8 cellular contexts compared by ENCODE assay signal in the genomic region with DNA sequence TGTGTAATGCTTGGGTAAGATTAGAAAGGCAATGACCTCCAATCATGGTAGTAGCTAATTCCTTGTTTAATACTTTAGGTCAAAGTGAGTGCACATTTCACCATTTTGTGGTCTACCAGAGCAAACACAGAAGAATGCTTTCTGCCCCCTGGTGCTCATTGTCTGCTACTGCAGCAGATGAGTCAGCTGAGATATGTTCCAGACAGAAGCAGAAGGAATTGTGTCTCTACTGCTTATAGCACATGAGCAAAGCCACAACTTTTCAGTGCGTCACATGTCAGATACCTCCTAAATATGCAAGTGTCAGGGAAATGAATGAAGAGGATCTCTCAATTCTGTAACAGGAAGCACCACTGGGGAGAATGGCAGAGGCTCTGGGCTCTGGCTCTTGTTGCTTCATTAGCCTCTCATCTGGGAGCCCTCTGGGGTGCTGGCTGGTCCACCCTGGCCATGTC.
DNase-seq lines count a peak whose midpoint lies in the region; ATAC-seq and TF ChIP-seq lines count a peak whose summit lies in the region.

No MANE protein-coding gene starts in this region.

- DNase-seq in DMS 273 treated with DMSO at 0.1 percent for 48 hours (lab: John Stamatoyannopoulos, UW): peak; percentile 8
- peak; percentile 86 for DNase-seq in KBM-7
- peak; percentile 64 to 71 for DNase-seq in SHP77 (lab: John Stamatoyannopoulos, UW)
- peak; percentile 64 for DNase-seq in activated T-helper 9 cell treated with anti-CD3 and anti-CD28 coated beads, Interleukin-2, amount 50 U/mL, for 16 hours (ENCODE audit: low read depth)
- peak; percentile 89 to 93 for DNase-seq in foreskin keratinocyte
- DNase-seq in omental fat pad (ENCODE audit: low spot score): peak; percentile 53

- H3K27ac ChIP-seq in foreskin keratinocyte (peak overlapping the region; percentile 95), temporal lobe (ENCODE audit: low read depth, low read length) (peak overlapping the region; percentile 60)

- peak; percentile 98 for TF ChIP-seq CTCF in foreskin keratinocyte (conservative IDR thresholded peaks at IDR 0.05)
- TF ChIP-seq CTCF in omental fat pad (IDR thresholded peaks at IDR 0.05): peak in 2 of 3 donors; percentile 92 to 94

- no peaks in the 10 kb centered on the region for H3K27me3 ChIP-seq in foreskin keratinocyte

- peaks cover 31% of the 10 kb centered on the region for H3K4me1 ChIP-seq in foreskin keratinocyte

- ATAC-seq in GM21528 (IDR thresholded peaks at IDR 0.05; ENCODE audit: low FRiP score, unreplicated experiment) (peak; percentile 83), foreskin keratinocyte (peak; percentile 70), omental fat pad (ENCODE audit: low FRiP score) (peak; percentile 88)

- in situ Hi-C loops in KBM-7 (cut with MboI; ENCODE audit: low pct_unique_long_range_greater_than_20kb, low sequenced_read_pairs): loop anchor here (25.0 kb wide), 1 partner anchor 479 kb away; no protein-coding TSS in a partner anchor

Comparison
In these comparisons a context has a peak if more than half of its experiments do, and no peak if none do; other contexts are left out.
1. Peak in every context shown above with its lines: DNase-seq, ATAC-seq and H3K27ac ChIP-seq.
2. DNase-seq: peak in every context shown above with its lines; median percentile 91 in foreskin keratinocyte; 86 in KBM-7; 68 in SHP77; 64 in activated T-helper 9 cell treated with anti-CD3 and anti-CD28 coated beads, Interleukin-2, amount 50 U/mL, for 16 hours; 53 in omental fat pad; 8 in DMS 273 treated with DMSO at 0.1 percent for 48 hours.